11 cellular contexts compared by ENCODE assay signal in the genomic region with DNA sequence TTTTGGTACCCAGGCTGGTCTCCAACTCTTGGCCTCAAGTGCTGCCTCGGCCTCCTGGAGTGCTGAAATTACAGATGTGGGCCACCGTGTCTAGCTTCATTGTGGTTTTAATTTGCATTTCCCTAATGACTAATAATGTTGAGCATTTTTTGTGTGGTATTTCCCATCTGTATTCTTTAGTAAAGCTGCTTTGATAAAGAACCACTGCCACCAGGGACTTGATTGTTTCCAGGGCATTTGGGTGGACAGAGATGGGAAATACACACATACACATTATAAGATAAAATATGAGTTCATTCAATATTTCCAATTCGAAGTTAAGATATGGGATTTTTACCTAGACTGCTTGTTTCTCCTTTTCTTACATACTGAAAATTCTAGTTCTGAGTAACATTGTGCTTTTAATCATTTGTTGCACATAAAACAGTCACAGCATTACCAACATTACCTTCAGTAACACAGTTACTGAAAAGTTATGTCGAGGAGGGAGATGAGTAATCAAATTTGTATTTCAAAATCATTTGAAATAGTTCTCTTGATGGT. TPM values are rescaled to one million over a fixed set of nuclear protein-coding genes. Genes with fewer than 3 reads are reported as not detected.
DNase-seq lines count a peak whose midpoint lies in the region; ATAC-seq and TF ChIP-seq lines count a peak whose summit lies in the region.
"Had no signal": no experiment of that assay in that cellular context is flagged by ENCODE, and none has a peak within 500 bp of the region (broad histone marks: within the 10 kb centered on the region; RNA-seq: fewer than 3 reads in every experiment).

No MANE protein-coding gene starts in this region.

- no peak overlapping the region for H3K23ac ChIP-seq in IMR-90 (ENCODE audit: low read depth, low read length)

- peaks cover 3% of the 10 kb centered on the region for H3K4me1 ChIP-seq in IMR-90 (ENCODE audit: control insufficient read depth, insufficient read depth, low read length)

- in situ Hi-C loops in IMR-90 (cut with MboI; ENCODE audit: low sequenced_read_pairs), result no loop called here

- no peak overlapping the region for H2AFZ ChIP-seq in IMR-90 (replicated peaks; ENCODE audit: low read length, poor library complexity)

- 0 out of 2 replicates have a peak overlapping the region, but pooled peaks have one; percentile 26 for H2AK5ac ChIP-seq in IMR-90 (ENCODE audit: low read depth, low read length)

- no peak overlapping the region for H3K4me3 Mint-ChIP-seq in HFFc6

- H4K20me1 ChIP-seq in IMR-90 (ENCODE audit: insufficient read depth, low read length), result no peaks in the 10 kb centered on the region; the same call in 1 of the 2 replicates

- no peaks in the 10 kb centered on the region for H3K9me3 ChIP-seq in IMR-90 (ENCODE audit: control insufficient read depth, insufficient read depth, low read length)

- H4K91ac ChIP-seq in IMR-90 (ENCODE audit: insufficient read depth, low read depth, low read length), result no peak overlapping the region

- H4K5ac ChIP-seq in IMR-90 (ENCODE audit: low read depth, low read length), result no peak overlapping the region

- H3K18ac ChIP-seq in IMR-90 (ENCODE audit: low read depth, low read length), result no peak overlapping the region

- H3K27me3 Mint-ChIP-seq in HFFc6 (ENCODE audit: insufficient read depth), result no peaks in the 10 kb centered on the region; the same call in 1 of the 2 replicates

- ATAC-seq in GM18870 (IDR thresholded peaks at IDR 0.05; ENCODE audit: unreplicated experiment) (peak; percentile 76), IMR-90 (ENCODE audit: low read depth) (peak; percentile 40)

- H3K36me3 ChIP-seq in IMR-90 (ENCODE audit: control insufficient read depth, insufficient read depth, low read length), result peaks cover 3% of the 10 kb centered on the region; the same call in 1 of the 2 replicates

- TF ChIP-seq POLR2A in IMR-90 (IDR thresholded peaks at IDR 0.05; ENCODE audit: low read depth, low read length), result no peak

- no peaks in the 10 kb centered on the region for H3K27me3 ChIP-seq in IMR-90 (ENCODE audit: control insufficient read depth, insufficient read depth, low read length)

- no peaks in the 10 kb centered on the region for H3K9me3 Mint-ChIP-seq in HFFc6

- no peak overlapping the region; the same call in 1 of the 2 replicates for H3K27ac ChIP-seq in IMR-90 (ENCODE audit: insufficient read depth, low read length)

- H3K56ac ChIP-seq in IMR-90 (ENCODE audit: extremely low read depth, insufficient read depth, low read length), result no peak overlapping the region

- no peak overlapping the region for H3K14ac ChIP-seq in IMR-90 (replicated peaks; ENCODE audit: low read depth, low read length)

- no peak overlapping the region for H4K8ac ChIP-seq in IMR-90 (ENCODE audit: low read depth in 2 of 2, low read length in 2 of 2)

- CTCF ChIA-PET in IMR-90 (lab: Yijun Ruan, JAX), result interaction anchor here (1.1 kb wide), 1 partner anchor 14 kb away, joined by 7 read pairs; no protein-coding TSS in a partner anchor

- no peaks in the 10 kb centered on the region for H3K9me1 ChIP-seq in IMR-90 (ENCODE audit: insufficient read depth, low read length)

- TF ChIP-seq CTCF in HFFc6 (IDR thresholded peaks at IDR 0.05) (no peak), IMR-90 (conservative IDR thresholded peaks at IDR 0.05; ENCODE audit: low read depth, low read length) (no peak)

- DNase-seq in HFFc6 (peak; percentile 15), IMR-90 (peak; percentile 49), iris pigment epithelial cell (ENCODE audit: low read depth) (peak; percentile 56), NCI-H748 (lab: John Stamatoyannopoulos, UW; ENCODE audit: unreplicated experiment) (no peak), NCI-H1417 treated with DMSO at 0.1 percent for 48 hours (lab: John Stamatoyannopoulos, UW) (no peak), NOMO-1 treated with dmso at 0.1 percent for 144 hours (lab: John Stamatoyannopoulos, UW; ENCODE audit: unreplicated experiment) (no peak), DMS53 treated with DMSO at 0.1 percent for 48 hours (lab: John Stamatoyannopoulos, UW; ENCODE audit: unreplicated experiment) (no peak)
- DNase-seq: activated CD8-positive, alpha-beta memory T cell treated with anti-CD3 and anti-CD28 coated beads, Interleukin-2, amount 50 U/mL, for 48 hours; hippocampal formation; NCI-H345 had no signal

- H3K4me3 ChIP-seq in IMR-90 (ENCODE audit: insufficient read depth, low read depth, low read length), result no peak overlapping the region

- peaks cover 0 to 12% of the 10 kb centered on the region in 2 experiments; a peak in 3 of 4 replicates for H3K79me1 ChIP-seq in IMR-90 (ENCODE audit: low read depth in 1 of 2, low read length in 2 of 2)

- dilution Hi-C loops in IMR-90 (cut with HindIII; ENCODE audit: low sequenced_read_pairs, unreplicated experiment), result no loop called here

- H2BK120ac ChIP-seq in IMR-90 (ENCODE audit: low read depth, low read length), result no peak overlapping the region

- no peak overlapping the region for H2BK20ac ChIP-seq in IMR-90 (ENCODE audit: low read depth, low read length)

- no CpG with 5 or more reads among the region's 4 CpGs for WGBS in IMR-90 (ENCODE audit: extremely low coverage in 2 of 2, insufficient read length in 1 of 2), 2 experiments

- no peak for TF ChIP-seq RAD21 in IMR-90 (IDR thresholded peaks at IDR 0.05; ENCODE audit: low read length)

- H2BK15ac ChIP-seq in IMR-90 (ENCODE audit: low read depth, low read length), result no peak overlapping the region

- intact Hi-C loops in IMR-90 (cut with micrococcal nuclease), result no loop called here

- no peak overlapping the region for H3K4ac ChIP-seq in IMR-90 (ENCODE audit: low read depth, low read length)

- H3K9ac ChIP-seq in IMR-90 (ENCODE audit: low read depth, low read length), result no peak overlapping the region

- H3K4me2 ChIP-seq in IMR-90 (ENCODE audit: low read depth, low read length), result no peak overlapping the region

- H3K27ac Mint-ChIP-seq in HFFc6, result peak overlapping the region; percentile 72

- no peak overlapping the region for H2AK9ac ChIP-seq in IMR-90 (replicated peaks; ENCODE audit: low read depth, low read length, poor library complexity)

- H3K4me1 Mint-ChIP-seq in HFFc6 (ENCODE audit: low read depth), result peaks cover 45% of the 10 kb centered on the region

- H3K36me3 Mint-ChIP-seq in HFFc6 (ENCODE audit: low read depth), result peaks cover 19% of the 10 kb centered on the region

- H2BK5ac ChIP-seq in IMR-90 (ENCODE audit: low read depth, low read length, poor library complexity, severe bottlenecking), result no peak overlapping the region

- POLR2A ChIA-PET in IMR-90 (lab: Charles Lee; ENCODE audit: unreplicated experiment), result no interaction called here

- BruUV-seq in IMR-90 (replicated peaks; lab: Mats Ljungman, UMichigan), result no TSS peak

TF ChIP-seq in IMR-90, 13 proteins besides CTCF, POLR2A, EP300 and RAD21:
- TF ChIP-seq SMC3 (IDR thresholded peaks at IDR 0.05; ENCODE audit: low read depth, low read length) (no peak), RFX5 (IDR thresholded peaks at IDR 0.05; ENCODE audit: low read depth, low read length) (no peak), NFE2L2 (IDR thresholded peaks at IDR 0.05; ENCODE audit: low read depth, low read length) (no peak), CEBPB (IDR thresholded peaks at IDR 0.05; ENCODE audit: low read depth, low read length) (no peak), FOS (IDR thresholded peaks at IDR 0.05; ENCODE audit: low read depth, low read length) (no peak), RCOR1 (IDR thresholded peaks at IDR 0.05; ENCODE audit: insufficient replicate concordance, low read length) (no peak), BHLHE40 (IDR thresholded peaks at IDR 0.05; ENCODE audit: low read depth, low read length) (no peak), MAZ (IDR thresholded peaks at IDR 0.05; ENCODE audit: borderline replicate concordance, low read depth, low read length) (no peak), CHD1 (IDR thresholded peaks at IDR 0.05; ENCODE audit: low read depth, low read length) (no peak), MXI1 (IDR thresholded peaks at IDR 0.05; ENCODE audit: borderline replicate concordance, low read depth, low read length) (no peak), MAFK (IDR thresholded peaks at IDR 0.05; ENCODE audit: low read depth, low read length) (no peak)
- TF ChIP-seq, protein P1, sequence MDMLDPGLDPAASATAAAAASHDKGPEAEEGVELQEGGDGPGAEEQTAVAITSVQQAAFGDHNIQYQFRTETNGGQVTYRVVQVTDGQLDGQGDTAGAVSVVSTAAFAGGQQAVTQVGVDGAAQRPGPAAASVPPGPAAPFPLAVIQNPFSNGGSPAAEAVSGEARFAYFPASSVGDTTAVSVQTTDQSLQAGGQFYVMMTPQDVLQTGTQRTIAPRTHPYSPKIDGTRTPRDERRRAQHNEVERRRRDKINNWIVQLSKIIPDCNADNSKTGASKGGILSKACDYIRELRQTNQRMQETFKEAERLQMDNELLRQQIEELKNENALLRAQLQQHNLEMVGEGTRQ (IDR thresholded peaks at IDR 0.05; ENCODE audit: low read depth, low read length), result no peak
- TF ChIP-seq, protein P2, sequence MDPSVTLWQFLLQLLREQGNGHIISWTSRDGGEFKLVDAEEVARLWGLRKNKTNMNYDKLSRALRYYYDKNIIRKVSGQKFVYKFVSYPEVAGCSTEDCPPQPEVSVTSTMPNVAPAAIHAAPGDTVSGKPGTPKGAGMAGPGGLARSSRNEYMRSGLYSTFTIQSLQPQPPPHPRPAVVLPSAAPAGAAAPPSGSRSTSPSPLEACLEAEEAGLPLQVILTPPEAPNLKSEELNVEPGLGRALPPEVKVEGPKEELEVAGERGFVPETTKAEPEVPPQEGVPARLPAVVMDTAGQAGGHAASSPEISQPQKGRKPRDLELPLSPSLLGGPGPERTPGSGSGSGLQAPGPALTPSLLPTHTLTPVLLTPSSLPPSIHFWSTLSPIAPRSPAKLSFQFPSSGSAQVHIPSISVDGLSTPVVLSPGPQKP (IDR thresholded peaks at IDR 0.05; ENCODE audit: borderline replicate concordance, low read depth, low read length), result no peak

RNA-seq across cellular contexts. Expression of a gene that starts 28.9 kb away (rescaled TPM):
- total RNA-seq in HFFc6 (2021; fragmentation: NEBNext Ultra II Directional; extraction: Animal tissue kit (Norgen Biotek cat#: 25700)), result 10 to 100 TPM; 20.1 to 26.6 (median 24.9) TPM
- total RNA-seq in IMR-90 (2012; rRNA removed), result 5.2 and 10.3 TPM in 2 replicates
- polyA plus RNA-seq in IMR-90 (2012; rRNA removed), result 9.4 and 10.6 TPM in 2 replicates
- polyA plus RNA-seq in IMR-90 (2012; cell fraction: cytosol; rRNA removed), result 4.1 and 5.5 TPM in 2 replicates
- 3.7 and 9.3 TPM in 2 replicates for polyA plus RNA-seq in IMR-90 (2012; cell fraction: nucleus; rRNA removed; ENCODE audit: low replicate concordance)

Comparison
In these comparisons a context has a peak if more than half of its experiments do, and no peak if none do; other contexts are left out.
1. DNase-seq: peak in HFFc6 (single experiment), IMR-90 (single experiment) and iris pigment epithelial cell (single experiment); none in NCI-H748 (single experiment), NCI-H1417 treated with DMSO at 0.1 percent for 48 hours (single experiment), NOMO-1 treated with dmso at 0.1 percent for 144 hours (single experiment) and DMS53 treated with DMSO at 0.1 percent for 48 hours (single experiment).